ENCODE assay signal across 10 cellular contexts in the genomic region with DNA sequence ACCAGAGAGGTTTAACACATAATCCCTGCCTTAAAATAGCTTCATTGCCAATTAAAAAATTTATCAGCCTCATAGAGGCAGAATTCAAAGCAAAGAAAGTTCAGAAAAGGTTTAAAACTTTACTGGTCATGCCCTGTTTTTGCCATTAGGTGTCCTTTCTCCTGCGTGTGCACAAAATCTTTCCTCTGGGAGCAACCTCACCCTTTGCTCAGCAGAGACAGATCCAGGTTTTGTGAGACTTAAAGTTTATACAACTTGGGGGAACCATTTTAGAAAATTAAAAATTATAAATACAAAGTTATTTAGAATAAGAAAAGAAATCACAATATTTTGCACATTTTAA. TPM values are rescaled to one million over a fixed set of nuclear protein-coding genes. Genes with fewer than 3 reads are reported as not detected.
DNase-seq lines count a peak whose midpoint lies in the region; ATAC-seq and TF ChIP-seq lines count a peak whose summit lies in the region.
"Had no signal": no experiment of that assay in that cellular context is flagged by ENCODE, and none has a peak within 500 bp of the region (broad histone marks: within the 10 kb centered on the region; RNA-seq: fewer than 3 reads in every experiment).

No MANE protein-coding gene starts in this region.

- no peaks in the 10 kb centered on the region for H4K20me1 ChIP-seq in PC-3 (ENCODE audit: low read length)

- intact Hi-C loops in MCF 10A (cut with micrococcal nuclease) = no loop called here
- intact Hi-C loops in breast epithelium (cut with DNase I; ENCODE audit: low total_unique reads) = loop anchor here (5.0 kb wide), 1 partner anchor 441 kb away; no protein-coding TSS in a partner anchor
- intact Hi-C loops in PC-3 (cut with micrococcal nuclease) = no loop called here
- intact Hi-C loops in esophagus squamous epithelium (cut with DNase I) = no loop called here

- H3K4me3 Mint-ChIP-seq in MCF 10A (ENCODE audit: unreplicated experiment) (no peak overlapping the region), type B pancreatic cell (no peak overlapping the region)
- H3K4me3 Mint-ChIP-seq: activated naive CD8-positive, alpha-beta T cell treated with anti-CD3 and anti-CD28 coated beads for 36 hours had no signal

- no peak overlapping the region for H3K4me3 ChIP-seq in breast epithelium
- H3K4me3 ChIP-seq in PC-3 (ENCODE audit: low read length) = peak overlapping the region; percentile 18; the same call in 1 of the 2 replicates
- no peak overlapping the region for H3K4me3 ChIP-seq in esophagus squamous epithelium

- H3K9me3 Mint-ChIP-seq in MCF 10A (ENCODE audit: unreplicated experiment) (no peaks in the 10 kb centered on the region), type B pancreatic cell (no peaks in the 10 kb centered on the region)
- H3K9me3 Mint-ChIP-seq: activated naive CD8-positive, alpha-beta T cell treated with anti-CD3 and anti-CD28 coated beads for 36 hours had no signal

- TF ChIP-seq CTCF in MCF 10A (IDR thresholded peaks at IDR 0.05; ENCODE audit: unreplicated experiment) = peak; percentile 45
- peak in 1 of 3 donors; percentile 19 for TF ChIP-seq CTCF in breast epithelium (IDR thresholded peaks at IDR 0.05)
- peak; percentile 58 for TF ChIP-seq CTCF in PC-3 (conservative IDR thresholded peaks at IDR 0.05; ENCODE audit: low read depth, low read length)
- peak in 5 of 6 experiments; percentile 16 to 50 (median 26) for TF ChIP-seq CTCF in esophagus squamous epithelium (IDR thresholded peaks at IDR 0.05)
- TF ChIP-seq CTCF in type B pancreatic cell (conservative IDR thresholded peaks at IDR 0.05) = peak; percentile 71

- no peaks in the 10 kb centered on the region for H3K36me3 Mint-ChIP-seq in MCF 10A (ENCODE audit: insufficient read depth, unreplicated experiment)
- no peaks in the 10 kb centered on the region for H3K36me3 Mint-ChIP-seq in type B pancreatic cell
- H3K36me3 Mint-ChIP-seq: activated naive CD8-positive, alpha-beta T cell treated with anti-CD3 and anti-CD28 coated beads for 36 hours had no signal

- CTCF ChIA-PET in MCF 10A (lab: Yijun Ruan, JAX) (interaction anchor here (0.6 to 2.8 kb wide), 16 partner anchors 10 to 511 kb away, joined by 3 to 26 read pairs (median 4); no protein-coding TSS in a partner anchor), PC-3 (lab: Charles Lee) (interaction anchor here (0.7 to 1.0 kb wide), 2 partner anchors 358 to 493 kb away, joined by 5 to 7 read pairs; no protein-coding TSS in a partner anchor)

- BruUV-seq in MCF 10A (replicated peaks; lab: Mats Ljungman, UMichigan) (no TSS peak), PC-3 (replicated peaks; lab: Mats Ljungman, UMichigan) (no TSS peak)

- TF ChIP-seq POLR2A in breast epithelium (IDR thresholded peaks at IDR 0.05) = no peak
- TF ChIP-seq POLR2A in esophagus squamous epithelium (IDR thresholded peaks at IDR 0.05) = no peak

- H3K9me2 ChIP-seq in PC-3 (replicated peaks; ENCODE audit: low read length) = no peaks in the 10 kb centered on the region

- no peaks in the 10 kb centered on the region for H3K27me3 ChIP-seq in breast epithelium
- H3K27me3 ChIP-seq in PC-3 (ENCODE audit: low read length) = no peaks in the 10 kb centered on the region
- H3K27me3 ChIP-seq in esophagus squamous epithelium = no peaks in the 10 kb centered on the region

- H3K27ac Mint-ChIP-seq in MCF 10A (ENCODE audit: low read depth, unreplicated experiment) (no peak overlapping the region), type B pancreatic cell (no peak overlapping the region)
- H3K27ac Mint-ChIP-seq: activated naive CD8-positive, alpha-beta T cell treated with anti-CD3 and anti-CD28 coated beads for 36 hours had no signal

- peak; percentile 45 for DNase-seq in MCF 10A (ENCODE audit: unreplicated experiment)
- DNase-seq in breast epithelium (ENCODE audit: low spot score in 2 of 2) = no peak
- peak; percentile 46 for DNase-seq in PC-3
- DNase-seq in esophagus squamous epithelium (lab: John Stamatoyannopoulos, UW) = no peak
- DNase-seq in type B pancreatic cell (ENCODE audit: extremely low spot score, unreplicated experiment) = no peak
- DNase-seq in NCI-H446 (lab: John Stamatoyannopoulos, UW) = no peak
- no peak for DNase-seq in medulla oblongata (ENCODE audit: extremely low spot score)
- DNase-seq: activated naive CD8-positive, alpha-beta T cell treated with anti-CD3 and anti-CD28 coated beads for 36 hours had no signal

- peaks cover 13% of the 10 kb centered on the region for H3K4me1 Mint-ChIP-seq in MCF 10A (ENCODE audit: insufficient read depth, unreplicated experiment)
- peaks cover 7% of the 10 kb centered on the region for H3K4me1 Mint-ChIP-seq in type B pancreatic cell (ENCODE audit: unreplicated experiment)
- H3K4me1 Mint-ChIP-seq: activated naive CD8-positive, alpha-beta T cell treated with anti-CD3 and anti-CD28 coated beads for 36 hours had no signal

- ATAC-seq in PC-3 = peak; percentile 85
- ATAC-seq in HG02610 (IDR thresholded peaks at IDR 0.05; ENCODE audit: unreplicated experiment) = no peak

- H3K4me2 ChIP-seq in PC-3 (ENCODE audit: low read length) = peak overlapping the region; percentile 58

- H3K36me3 ChIP-seq in breast epithelium (no peaks in the 10 kb centered on the region), PC-3 (ENCODE audit: low read depth, low read length) (no peaks in the 10 kb centered on the region), esophagus squamous epithelium (no peaks in the 10 kb centered on the region)

- H3K4me1 ChIP-seq in breast epithelium (peaks cover 0 to 5% of the 10 kb centered on the region in 2 donors), PC-3 (ENCODE audit: insufficient read depth, low read length) (peaks cover 18% of the 10 kb centered on the region), esophagus squamous epithelium (peaks cover 0 to 16% (median 7%) of the 10 kb centered on the region in 3 donors)

- H3K79me2 ChIP-seq in PC-3 (ENCODE audit: low read length) = no peaks in the 10 kb centered on the region

- POLR2A ChIA-PET in MCF 10A (lab: Yijun Ruan, JAX) = interaction anchor here (0.6 to 1.6 kb wide), 2 partner anchors 294 to 1813 kb away, joined by 3 read pairs; no protein-coding TSS in a partner anchor
- POLR2A ChIA-PET in PC-3 (lab: Charles Lee; ENCODE audit: unreplicated experiment) = no interaction called here

- H3K9me3 ChIP-seq in breast epithelium = no peaks in the 10 kb centered on the region
- H3K9me3 ChIP-seq in PC-3 (ENCODE audit: low read length) = no peaks in the 10 kb centered on the region
- no peaks in the 10 kb centered on the region for H3K9me3 ChIP-seq in esophagus squamous epithelium

- H3K27me3 Mint-ChIP-seq in MCF 10A (ENCODE audit: insufficient read depth, unreplicated experiment) (no peaks in the 10 kb centered on the region), type B pancreatic cell (no peaks in the 10 kb centered on the region)
- H3K27me3 Mint-ChIP-seq: activated naive CD8-positive, alpha-beta T cell treated with anti-CD3 and anti-CD28 coated beads for 36 hours had no signal

- H2AFZ ChIP-seq in PC-3 (ENCODE audit: low read length) = peak overlapping the region; percentile 69

- H3K27ac ChIP-seq in breast epithelium = no peak overlapping the region
- H3K27ac ChIP-seq in PC-3 (ENCODE audit: low read length) = peak overlapping the region; percentile 16
- H3K27ac ChIP-seq in esophagus squamous epithelium = no peak overlapping the region

- WGBS in esophagus squamous epithelium, 2 donors = 9 to 11% methylated on average over 1 of the region's 1 CpG

- no peaks in the 10 kb centered on the region for H3F3A ChIP-seq in PC-3 (ENCODE audit: low read length, unreplicated experiment)

- H3K9ac ChIP-seq in PC-3 (ENCODE audit: low read length) = no peak overlapping the region

RNA-seq across cellular contexts. Expression of gene SLC22A16, which starts 41.8 kb away (rescaled TPM):
- total RNA-seq in MCF 10A (2022) = not detected in 2 replicates
- total RNA-seq in breast epithelium = 1 to 10 TPM in 1 of 3 donors, under 1 TPM in 2; 0.15 to 2.9 (median 0.33) TPM
- not detected in 2 replicates for total RNA-seq in PC-3 (2014; rRNA removed)
- under 1 TPM in 1 of 4 donors, not detected in 3; 0.38 TPM for total RNA-seq in esophagus squamous epithelium
- total RNA-seq in type B pancreatic cell (ENCODE audit: low replicate concordance) = not detected in 2 replicates
- total RNA-seq: activated naive CD8-positive, alpha-beta T cell treated with anti-CD3 and anti-CD28 coated beads for 36 hours; mononuclear cell had no signal

Comparison
In these comparisons a context has a peak if more than half of its experiments do, and no peak if none do; other contexts are left out.
1. DNase-seq: peak in MCF 10A (single experiment) and PC-3 (single experiment); none in breast epithelium (0 of 2), esophagus squamous epithelium (single experiment), type B pancreatic cell (single experiment), NCI-H446 (0 of 2) and medulla oblongata (single experiment).